In the genomic region with DNA sequence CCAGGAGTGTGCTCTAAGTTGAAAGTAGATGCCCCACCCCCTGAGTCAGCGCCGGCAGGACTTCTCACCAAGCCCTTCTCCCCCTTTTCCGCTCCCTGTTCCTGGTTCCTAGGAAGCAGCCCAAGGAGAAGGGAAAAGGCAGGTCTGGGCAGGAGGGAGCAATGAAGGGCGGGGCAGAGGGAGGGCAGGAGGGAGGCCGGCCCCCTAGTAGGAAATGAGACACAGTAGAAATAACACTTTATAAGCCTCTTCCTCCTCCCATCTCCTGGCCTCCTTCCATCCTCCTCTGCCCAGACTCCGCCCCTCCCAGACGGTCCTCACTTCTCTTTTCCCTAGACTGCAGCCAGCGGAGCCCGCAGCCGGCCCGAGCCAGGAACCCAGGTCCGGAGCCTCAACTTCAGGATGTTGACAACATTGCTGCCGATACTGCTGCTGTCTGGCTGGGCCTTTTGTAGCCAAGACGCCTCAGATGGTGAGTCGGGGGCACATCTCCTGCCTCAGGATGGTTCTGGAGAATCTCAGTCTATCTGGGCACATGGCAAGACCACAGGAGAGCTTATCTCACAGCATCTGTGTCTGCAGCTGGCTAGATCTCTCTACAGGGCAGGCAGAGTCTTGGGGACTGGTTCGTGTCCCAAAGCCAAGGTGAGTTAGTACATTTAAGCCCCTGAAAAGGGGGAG, we compare ENCODE assay signal across 8 cellular contexts. TPM values are rescaled to one million over a fixed set of nuclear protein-coding genes. Genes with fewer than 3 reads are reported as not detected.
A peak's percentile ranks its signal among the peaks of the same experiment; 100 is the strongest.
DNase-seq lines count a peak whose midpoint lies in the region; ATAC-seq and TF ChIP-seq lines count a peak whose summit lies in the region.

A gene (plus strand): TSS at position 320 of the 681 bp plus-strand sequence. CDS start 83 bp downstream, at position 403.

- H3K4me3 ChIP-seq in cardiac muscle cell: no peak within 1 kb of the TSS

- peaks cover 5% of the 10 kb centered on the region for H3K4me1 ChIP-seq in cardiac muscle cell (ENCODE audit: low read depth)

- H3K27ac ChIP-seq in cardiac muscle cell: no peak within 1 kb of the TSS

- peak; percentile 81 for DNase-seq in 8988T
- DNase-seq in GM04504 (ENCODE audit: low read depth): peak; percentile 80
- peak; percentile 92 for DNase-seq in NCI-H82 treated with DMSO at 0.1 percent for 48 hours (lab: John Stamatoyannopoulos, UW; ENCODE audit: unreplicated experiment)
- DNase-seq in amniotic epithelial cell (ENCODE audit: low read depth): peak; percentile 93
- peak; percentile 32 to 95 for DNase-seq in cardiac muscle cell (ENCODE audit: low read depth in 1 of 2, low spot score in 1 of 2)
- DNase-seq in omental fat pad (ENCODE audit: low spot score): peak; percentile 62

- ATAC-seq in omental fat pad (ENCODE audit: low FRiP score): peak; percentile 90
- no peak for ATAC-seq in GM19395 (IDR thresholded peaks at IDR 0.05; ENCODE audit: unreplicated experiment)
- no peak for ATAC-seq in GM21515 (IDR thresholded peaks at IDR 0.05; ENCODE audit: unreplicated experiment)

- no peaks in the 10 kb centered on the region for H3K9me3 ChIP-seq in cardiac muscle cell (ENCODE audit: low read depth)

- TF ChIP-seq CTCF in cardiac muscle cell (IDR thresholded peaks at IDR 0.05; ENCODE audit: low read depth, low read length) (no peak), omental fat pad (IDR thresholded peaks at IDR 0.05) (no peak)

- H3K27me3 ChIP-seq in cardiac muscle cell: no peaks in the 10 kb centered on the region

- no peaks in the 10 kb centered on the region for H3K36me3 ChIP-seq in cardiac muscle cell

RNA-seq across cellular contexts. Expression of the gene that starts here (rescaled TPM):
- 8.2 and 11.6 TPM in 2 replicates for total RNA-seq in cardiac muscle cell
- polyA plus RNA-seq in cardiac muscle cell: 12.5 and 13.7 TPM in 2 replicates
- 100 to 1,000 TPM; 124 to 266 (median 151) TPM for total RNA-seq in omental fat pad
